Comparison of ENCODE assay signal across 8 cellular contexts in the genomic region with DNA sequence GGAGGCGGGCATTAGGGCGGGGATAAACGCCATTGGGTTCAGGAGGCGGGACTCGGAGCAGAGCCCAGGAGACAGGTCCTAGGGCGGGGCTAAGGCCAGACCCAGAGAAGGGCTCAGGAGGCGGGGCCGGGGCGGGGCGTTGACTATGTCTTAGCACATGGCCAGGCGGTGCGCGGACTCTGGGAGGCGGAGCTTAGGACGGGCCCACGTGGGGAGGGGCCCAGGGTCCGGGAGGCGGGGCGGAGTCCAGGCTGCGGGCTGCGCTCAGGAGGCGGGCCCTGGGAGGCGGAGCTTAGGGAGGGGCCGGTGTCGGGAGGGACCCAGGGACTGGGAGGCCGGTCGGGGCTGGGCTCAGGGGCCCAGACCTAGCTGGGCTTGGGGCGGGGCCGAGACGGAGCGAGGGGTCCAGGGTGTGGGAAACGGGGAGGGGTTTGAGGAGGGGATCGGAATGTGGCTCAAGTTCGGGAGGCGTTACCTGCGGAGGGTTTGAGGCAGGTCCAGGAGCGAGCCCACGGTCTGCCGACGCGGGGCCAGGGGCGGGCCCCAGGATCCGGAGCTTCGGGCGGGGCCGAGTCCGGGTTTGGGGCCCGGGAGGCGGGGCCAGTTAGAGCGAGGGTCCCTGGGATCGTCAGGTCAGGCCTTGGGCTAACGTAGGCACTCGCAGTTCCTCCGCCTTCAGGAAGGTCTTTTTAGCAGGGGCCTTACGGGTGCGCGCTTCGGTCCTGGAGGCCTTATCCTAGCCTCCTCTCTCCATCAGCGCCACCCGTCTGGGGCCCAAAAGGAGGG. TPM values are rescaled to one million over a fixed set of nuclear protein-coding genes. Genes with fewer than 3 reads are reported as not detected.
A peak's percentile ranks its signal among the peaks of the same experiment; 100 is the strongest.
DNase-seq lines count a peak whose midpoint lies in the region; ATAC-seq, FAIRE-seq and TF ChIP-seq lines count a peak whose summit lies in the region.
"Not testable (repeated sequence)": the region's sequence is repeated elsewhere in the genome, so short reads cannot be mapped to it uniquely, and the experiment has no call there.

No MANE protein-coding gene starts in this region.

- not testable (repeated sequence) for H3K9me3 Mint-ChIP-seq in activated T-helper 1 cell treated with anti-CD3 and anti-CD28 coated beads, Interleukin-12 subunit alpha, Interleukin-12 subunit beta, Interleukin-2, Interleukin-4 antibody, amounts not matched to agents 30 ng/mL and 10 ng/mL and 1 ng/mL, durations not matched to agents 14 hours and 24 hours and 36 hours

- H3K36me3 Mint-ChIP-seq in activated T-helper 1 cell treated with anti-CD3 and anti-CD28 coated beads, Interleukin-12 subunit alpha, Interleukin-12 subunit beta, Interleukin-2, Interleukin-4 antibody, amounts not matched to agents 30 ng/mL and 10 ng/mL and 1 ng/mL, durations not matched to agents 14 hours and 24 hours and 36 hours (ENCODE audit: low read depth), result not testable (repeated sequence)

- H3K27ac ChIP-seq in RWPE2 (ENCODE audit: poor library complexity, severe bottlenecking) (peak overlapping the region; percentile 81), esophagus squamous epithelium (peak overlapping the region; percentile 82 to 94 (median 88))

- H3K4me3 ChIP-seq in MG63 (peak overlapping the region; percentile 55), RWPE2 (ENCODE audit: severe bottlenecking) (peak overlapping the region; percentile 56), esophagus squamous epithelium (peak overlapping the region; percentile 74 to 92 (median 76))

- H3K27me3 ChIP-seq in MG63; RWPE2 (ENCODE audit: insufficient read depth, poor library complexity, severe bottlenecking); esophagus squamous epithelium: not testable (repeated sequence)

- H3K9me3 ChIP-seq in MG63; RWPE2 (ENCODE audit: severe bottlenecking); esophagus squamous epithelium: not testable (repeated sequence)

- TF ChIP-seq CTCF in RWPE2 (IDR thresholded peaks at IDR 0.05; ENCODE audit: poor library complexity, severe bottlenecking); esophagus squamous epithelium (IDR thresholded peaks at IDR 0.05): not testable (repeated sequence)

- peaks cover 20% of the 10 kb centered on the region for H3K4me1 Mint-ChIP-seq in activated T-helper 1 cell treated with anti-CD3 and anti-CD28 coated beads, Interleukin-12 subunit alpha, Interleukin-12 subunit beta, Interleukin-2, Interleukin-4 antibody, amounts not matched to agents 30 ng/mL and 10 ng/mL and 1 ng/mL, durations not matched to agents 14 hours and 24 hours and 36 hours (ENCODE audit: low read depth)

- H3K36me3 ChIP-seq in MG63; RWPE2 (ENCODE audit: low read depth); esophagus squamous epithelium: not testable (repeated sequence)

- ATAC-seq in RWPE2 (ENCODE audit: low read depth), result peak; percentile 12; the same call in 2 of the 3 replicates

- 0 out of 2 replicates have a peak, but pooled peaks have one; percentile 5 for TF ChIP-seq POLR2A in H54 (IDR thresholded peaks at IDR 0.05; ENCODE audit: low read depth, low read length)
- TF ChIP-seq POLR2A in esophagus squamous epithelium (IDR thresholded peaks at IDR 0.05), result peak in 2 of 4 donors; percentile 49 to 56

- peak overlapping the region; percentile 96 for H3K4me3 Mint-ChIP-seq in activated T-helper 1 cell treated with anti-CD3 and anti-CD28 coated beads, Interleukin-12 subunit alpha, Interleukin-12 subunit beta, Interleukin-2, Interleukin-4 antibody, amounts not matched to agents 30 ng/mL and 10 ng/mL and 1 ng/mL, durations not matched to agents 14 hours and 24 hours and 36 hours

- H3K4me1 ChIP-seq in RWPE2 (ENCODE audit: insufficient read depth, poor library complexity, severe bottlenecking), result not testable (repeated sequence)
- peaks cover 6 to 21% (median 8%) of the 10 kb centered on the region in 3 donors for H3K4me1 ChIP-seq in esophagus squamous epithelium

- not testable (repeated sequence) for H3K27me3 Mint-ChIP-seq in activated T-helper 1 cell treated with anti-CD3 and anti-CD28 coated beads, Interleukin-12 subunit alpha, Interleukin-12 subunit beta, Interleukin-2, Interleukin-4 antibody, amounts not matched to agents 30 ng/mL and 10 ng/mL and 1 ng/mL, durations not matched to agents 14 hours and 24 hours and 36 hours (ENCODE audit: insufficient read depth)

- peak overlapping the region; percentile 97 for H3K27ac Mint-ChIP-seq in activated T-helper 1 cell treated with anti-CD3 and anti-CD28 coated beads, Interleukin-12 subunit alpha, Interleukin-12 subunit beta, Interleukin-2, Interleukin-4 antibody, amounts not matched to agents 30 ng/mL and 10 ng/mL and 1 ng/mL, durations not matched to agents 14 hours and 24 hours and 36 hours

- FAIRE-seq in H54 (lab: Jason Lieb, UNC), result not testable (repeated sequence)

- intact Hi-C loops in activated T-helper 1 cell treated with anti-CD3 and anti-CD28 coated beads, Interleukin-12 subunit alpha, Interleukin-12 subunit beta, Interleukin-2, Interleukin-4 antibody, amounts not matched to agents 30 ng/mL and 10 ng/mL and 1 ng/mL, durations not matched to agents 14 hours and 24 hours and 36 hours (cut with micrococcal nuclease), result loop anchor here (1.0 to 5.0 kb wide), 5 partner anchors 219 to 780 kb away; partner anchors contain the start of genes ATP2C1, IFT122 and TMCC1
- intact Hi-C loops in esophagus squamous epithelium (cut with DNase I), result not testable (repeated sequence)

- DNase-seq in DMS 273 treated with DMSO at 0.1 percent for 48 hours (lab: John Stamatoyannopoulos, UW) (peak; percentile 97), MG63 (peak; percentile 98), RWPE2 (ENCODE audit: low spot score) (peak; percentile 98), esophagus squamous epithelium (lab: John Stamatoyannopoulos, UW) (peak; percentile 97), myocyte (ENCODE audit: low read depth) (peak; percentile 95)
- DNase-seq in H54 (ENCODE audit: insufficient read length, low spot score), result not testable (repeated sequence)
- peak; percentile 98 for DNase-seq in activated T-helper 1 cell treated with anti-CD3 and anti-CD28 coated beads, Interleukin-12 subunit alpha, Interleukin-12 subunit beta, Interleukin-2, Interleukin-4 antibody, amounts not matched to agents 30 ng/mL and 10 ng/mL and 1 ng/mL, durations not matched to agents 14 hours and 24 hours and 36 hours (ENCODE audit: low spot score)
- peak; percentile 99 for DNase-seq in stimulated activated CD8-positive, alpha-beta memory T cell treated with anti-CD3 and anti-CD28 coated beads, Interleukin-4, amount 100 ng/mL, for 24 hours (ENCODE audit: low read depth)

- 0% methylated on average over 5 to 11 of the region's 60 CpGs for WGBS in esophagus squamous epithelium, 2 donors

RNA-seq across cellular contexts. Expression of gene ALG1L2, which starts 30.4 kb away (rescaled TPM):
- total RNA-seq in MG63 (2014; rRNA removed; shearing (Covaris generic); ENCODE audit: low replicate concordance), result not detected in 2 replicates
- not detected in 2 replicates for total RNA-seq in activated T-helper 1 cell treated with anti-CD3 and anti-CD28 coated beads, Interleukin-12 subunit alpha, Interleukin-12 subunit beta, Interleukin-2, Interleukin-4 antibody, amounts not matched to agents 30 ng/mL and 10 ng/mL and 1 ng/mL, durations not matched to agents 14 hours and 24 hours and 36 hours
- total RNA-seq in esophagus squamous epithelium (not detected), myocyte (not detected in 2 replicates)
- 0.15 TPM for polyA plus RNA-seq in myocyte (2012)
